In genomic region chr2:102147935-102148334, GRCh38 we compare ENCODE assay signal across 12 cellular contexts. TPM values are rescaled to one million over a fixed set of nuclear protein-coding genes. Genes with fewer than 3 reads are reported as not detected.
DNase-seq lines count a peak whose midpoint lies in the region; ATAC-seq and TF ChIP-seq lines count a peak whose summit lies in the region.
"Had no signal": no experiment of that assay in that cellular context is flagged by ENCODE, and none has a peak within 500 bp of the region (broad histone marks: within the 10 kb centered on the region; RNA-seq: fewer than 3 reads in every experiment).

No MANE protein-coding gene starts in this region.

- peak overlapping the region in 1 of 4 donors; percentile 12 for H3K27ac ChIP-seq in gastroesophageal sphincter

- DNase-seq in MV-4-11 (lab: John Stamatoyannopoulos, UW) (peak; percentile 28), NCI-H2029 (lab: John Stamatoyannopoulos, UW) (no peak), type B pancreatic cell (ENCODE audit: extremely low spot score, unreplicated experiment) (no peak)
- DNase-seq in activated CD8-positive, alpha-beta T cell treated with anti-CD3 and anti-CD28 coated beads, Interleukin-2, amount 10 ng/mL, durations not matched to agents 7 days and 5 days, result peak; percentile 33
- DNase-seq in stimulated activated CD8-positive, alpha-beta memory T cell treated with anti-CD3 and anti-CD28 coated beads, Interleukin-15, amount 100 ng/mL, for 48 hours (ENCODE audit: low read depth in 2 of 2), result peak; percentile 46 to 62
- DNase-seq: glutamatergic neuron, HFFc6, NCI-H345 had no signal

- TF ChIP-seq EP300 in gastroesophageal sphincter (IDR thresholded peaks at IDR 0.05), result no peak

- TF ChIP-seq POLR2A in gastroesophageal sphincter (IDR thresholded peaks at IDR 0.05), result no peak

- no peak overlapping the region for H3K4me3 ChIP-seq in gastroesophageal sphincter

- peaks cover 0 to 36% (median 0%) of the 10 kb centered on the region in 3 donors for H3K4me1 ChIP-seq in gastroesophageal sphincter

- CTCF ChIA-PET in activated CD8-positive, alpha-beta T cell treated with anti-CD3 and anti-CD28 coated beads, Interleukin-2, amount 10 ng/mL, durations not matched to agents 7 days and 5 days (lab: Charles Lee), result no interaction called here

- POLR2A ChIA-PET in activated CD8-positive, alpha-beta T cell treated with anti-CD3 and anti-CD28 coated beads, Interleukin-2, amount 10 ng/mL, durations not matched to agents 7 days and 5 days (lab: Charles Lee), result no interaction called here

- no peak overlapping the region for H3K4me3 Mint-ChIP-seq in activated CD8-positive, alpha-beta T cell treated with anti-CD3 and anti-CD28 coated beads, Interleukin-2, amount 10 ng/mL, durations not matched to agents 7 days and 5 days
- H3K4me3 Mint-ChIP-seq in type B pancreatic cell, result no peak overlapping the region
- H3K4me3 Mint-ChIP-seq: HFFc6 had no signal

- H3K9me3 ChIP-seq in gastroesophageal sphincter, result peaks cover 0 to 41% (median 0%) of the 10 kb centered on the region in 3 donors

- H3K27me3 Mint-ChIP-seq in activated CD8-positive, alpha-beta T cell treated with anti-CD3 and anti-CD28 coated beads, Interleukin-2, amount 10 ng/mL, durations not matched to agents 7 days and 5 days (ENCODE audit: low read depth), result peaks cover 8% of the 10 kb centered on the region
- H3K27me3 Mint-ChIP-seq in type B pancreatic cell, result no peaks in the 10 kb centered on the region

- no peaks in the 10 kb centered on the region for H3K27me3 ChIP-seq in gastroesophageal sphincter

- 83% methylated on average over 1 of the region's 3 CpGs; no CpG with 5 or more reads in 1 of the 2 donors for WGBS in gastroesophageal sphincter (ENCODE audit: low coverage in 1 of 2), 2 donors

- no peak for ATAC-seq in activated CD8-positive, alpha-beta T cell treated with anti-CD3 and anti-CD28 coated beads, Interleukin-2, amount 10 ng/mL, durations not matched to agents 7 days and 5 days
- peak; percentile 66 for ATAC-seq in gastroesophageal sphincter
- no peak for ATAC-seq in GM21381 (IDR thresholded peaks at IDR 0.05; ENCODE audit: unreplicated experiment)

- H3K4me1 Mint-ChIP-seq in activated CD8-positive, alpha-beta T cell treated with anti-CD3 and anti-CD28 coated beads, Interleukin-2, amount 10 ng/mL, durations not matched to agents 7 days and 5 days (ENCODE audit: low read depth), result peaks cover 5% of the 10 kb centered on the region
- H3K4me1 Mint-ChIP-seq in type B pancreatic cell (ENCODE audit: unreplicated experiment), result peaks cover 4% of the 10 kb centered on the region

- peaks cover 0 to 23% of the 10 kb centered on the region in 2 donors for H3K36me3 ChIP-seq in gastroesophageal sphincter

- H3K27ac Mint-ChIP-seq in activated CD8-positive, alpha-beta T cell treated with anti-CD3 and anti-CD28 coated beads, Interleukin-2, amount 10 ng/mL, durations not matched to agents 7 days and 5 days, result no peak overlapping the region
- no peak overlapping the region for H3K27ac Mint-ChIP-seq in type B pancreatic cell
- H3K27ac Mint-ChIP-seq: HFFc6 had no signal

- peaks cover 42% of the 10 kb centered on the region for H3K9me3 Mint-ChIP-seq in activated CD8-positive, alpha-beta T cell treated with anti-CD3 and anti-CD28 coated beads, Interleukin-2, amount 10 ng/mL, durations not matched to agents 7 days and 5 days (ENCODE audit: insufficient read depth)
- H3K9me3 Mint-ChIP-seq in type B pancreatic cell, result peaks cover 10% of the 10 kb centered on the region

- TF ChIP-seq CTCF in gastroesophageal sphincter (IDR thresholded peaks at IDR 0.05) (no peak), type B pancreatic cell (conservative IDR thresholded peaks at IDR 0.05) (no peak)

- peaks cover 5% of the 10 kb centered on the region for H3K36me3 Mint-ChIP-seq in activated CD8-positive, alpha-beta T cell treated with anti-CD3 and anti-CD28 coated beads, Interleukin-2, amount 10 ng/mL, durations not matched to agents 7 days and 5 days (ENCODE audit: low read depth)
- H3K36me3 Mint-ChIP-seq in type B pancreatic cell, result peaks cover 26% of the 10 kb centered on the region

RNA-seq across cellular contexts. Expression of gene IL1R1, which starts 5.4 kb away (rescaled TPM):
- total RNA-seq in activated CD8-positive, alpha-beta T cell treated with anti-CD3 and anti-CD28 coated beads, Interleukin-2, amount 10 ng/mL, durations not matched to agents 7 days and 5 days, result not detected
- 100 to 1,000 TPM in 1 of 4 donors, 10 to 100 TPM in 3; 51.1 to 141 (median 70.9) TPM for total RNA-seq in gastroesophageal sphincter
- total RNA-seq in type B pancreatic cell (ENCODE audit: low replicate concordance), result 15.8 and 31.7 TPM in 2 replicates

RNA-seq across cellular contexts. Expression of gene IL1RL2, which starts 38.9 kb away (rescaled TPM):
- not detected for total RNA-seq in activated CD8-positive, alpha-beta T cell treated with anti-CD3 and anti-CD28 coated beads, Interleukin-2, amount 10 ng/mL, durations not matched to agents 7 days and 5 days
- total RNA-seq in gastroesophageal sphincter (under 1 TPM in 3 of 4 donors, not detected in 1; 0.40 to 0.87 (median 0.47) TPM), type B pancreatic cell (ENCODE audit: low replicate concordance) (1.0 and 2.0 TPM in 2 replicates)
- total RNA-seq: Daoy, HFFc6, skeletal muscle tissue had no signal

Comparison
In these comparisons a context has a peak if more than half of its experiments do, and no peak if none do; other contexts are left out.
1. DNase-seq: peak in MV-4-11 (single experiment), activated CD8-positive, alpha-beta T cell treated with anti-CD3 and anti-CD28 coated beads, Interleukin-2, amount 10 ng/mL, durations not matched to agents 7 days and 5 days (single experiment) and stimulated activated CD8-positive, alpha-beta memory T cell treated with anti-CD3 and anti-CD28 coated beads, Interleukin-15, amount 100 ng/mL, for 48 hours (2 of 2); none in NCI-H2029 (single experiment) and type B pancreatic cell (single experiment).
2. RNA of gene IL1R1, which starts 5.4 kb away (total RNA-seq): 51.1 to 141 TPM in gastroesophageal sphincter and 15.8 to 31.7 TPM in type B pancreatic cell; not detected in activated CD8-positive, alpha-beta T cell treated with anti-CD3 and anti-CD28 coated beads, Interleukin-2, amount 10 ng/mL, durations not matched to agents 7 days and 5 days; every median in the first group is over 10 times any median in the second.